25 cellular contexts compared by ENCODE assay signal in the genomic region with DNA sequence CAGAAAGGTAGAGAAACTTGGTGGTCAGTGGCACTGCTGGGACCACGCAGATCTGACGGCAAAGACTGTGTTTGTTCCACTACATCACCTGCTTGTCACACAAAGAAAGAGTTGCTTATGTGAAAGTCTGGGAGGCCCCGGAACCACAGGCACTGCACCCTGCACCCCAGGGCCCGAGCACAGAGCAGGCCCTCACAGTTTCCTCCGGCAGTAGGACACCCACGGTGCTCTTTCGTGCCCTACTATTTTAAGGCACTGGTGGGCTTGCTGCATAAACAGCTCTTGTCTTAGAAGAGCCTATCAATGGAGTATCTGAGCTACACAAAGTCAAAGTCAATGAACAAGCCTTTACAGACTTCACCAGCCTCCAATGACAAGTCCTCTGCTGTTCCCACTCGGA.
"Had no signal": no experiment of that assay in that cellular context is flagged by ENCODE, and none has a peak within 500 bp of the region (broad histone marks: within the 10 kb centered on the region; RNA-seq: fewer than 3 reads in every experiment).

No MANE protein-coding gene starts in this region.

- H2AFZ ChIP-seq: PC-9 had no signal

- H3K4me3 ChIP-seq: K562, PC-9, Peyer's patch, SJCRH30 had no signal

- FAIRE-seq: HepG2, K562 had no signal

- DNase-seq: Kasumi-1; MM.1S; NCI-H1092 treated with DMSO at 0.1 percent for 48 hours; NCI-H1436; NCI-H187; NCI-H2029; NCI-H2081 treated with DMSO at 0.1 percent for 48 hours; NCI-H2171; NCI-H226; NCI-H446; NCI-H510A; NCI-H524 treated with DMSO at 0.1 percent for 48 hours; NCI-H69; NCI-H774; NK-92 treated with Interleukin-12 subunit alpha and Interleukin-12 subunit beta, amount 100 ng/mL, for 24 hours; PC-9; Peyer's patch; SHP77 treated with DMSO at 0.1 percent for 48 hours; SJCRH30; T-helper 1 cell had no signal

- ATAC-seq: HepG2, Right ventricle myocardium inferior, SK-N-SH treated with all-trans-retinoic acid at 6 μM for 48 hours had no signal

- H3K4me1 ChIP-seq: SJCRH30 had no signal

- H3K27me3 ChIP-seq: Peyer's patch, SJCRH30 had no signal

- H3K4me2 ChIP-seq: KMS-11, PC-9 had no signal

- H3K9me3 ChIP-seq: Peyer's patch, SJCRH30 had no signal

- H3K36me3 ChIP-seq: SJCRH30 had no signal

- H3K27ac ChIP-seq: KMS-11, PC-9, Peyer's patch, SJCRH30 had no signal

- H3K9ac ChIP-seq: KMS-11 had no signal
